In the genomic region with DNA sequence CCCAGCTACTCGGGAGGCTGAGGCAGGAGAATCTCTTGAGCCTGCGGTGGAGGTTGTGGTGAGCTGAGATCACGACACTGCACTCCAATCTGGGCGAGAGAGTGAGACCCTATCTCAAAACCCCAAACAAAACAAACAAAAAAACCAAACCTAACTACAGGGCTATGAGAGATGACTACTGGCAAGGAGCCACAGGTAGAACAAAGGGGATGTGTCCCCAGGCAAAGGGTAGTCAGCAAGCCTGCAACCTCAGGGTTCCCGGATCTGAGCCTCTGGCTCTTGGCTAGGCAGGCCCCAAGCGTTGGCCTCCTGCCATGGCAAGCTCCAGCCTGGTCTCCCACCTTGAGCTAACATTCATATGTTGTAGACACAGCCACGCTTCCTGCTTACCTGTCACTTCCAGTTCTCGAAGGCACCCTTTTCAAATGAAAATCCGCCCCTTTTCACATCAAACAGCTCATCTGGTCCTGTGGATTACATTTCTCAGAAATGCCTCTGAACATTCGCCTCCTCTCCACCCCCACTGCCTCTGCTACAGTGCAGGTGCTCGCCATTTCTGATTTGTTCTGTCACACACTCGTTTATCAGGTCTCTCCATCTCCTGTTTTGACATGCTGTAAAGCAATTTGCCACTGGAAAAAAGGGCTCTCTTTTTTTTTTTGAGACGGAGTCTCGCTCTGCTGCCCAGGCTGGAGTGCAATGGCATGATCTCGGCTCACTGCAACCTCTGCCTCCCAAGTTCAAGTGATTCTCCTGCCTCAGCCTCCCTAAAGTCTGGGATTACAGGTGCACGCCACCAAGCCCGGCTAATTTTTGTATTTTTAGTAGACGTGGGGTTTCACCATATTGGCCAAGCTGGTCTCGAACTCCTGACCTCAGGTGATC, we compare ENCODE assay signal across 7 cellular contexts. TPM values are rescaled to one million over a fixed set of nuclear protein-coding genes. Genes with fewer than 3 reads are reported as not detected.
DNase-seq lines count a peak whose midpoint lies in the region; ATAC-seq and TF ChIP-seq lines count a peak whose summit lies in the region.

No MANE protein-coding gene starts in this region.

- no peaks in the 10 kb centered on the region for H3K27me3 Mint-ChIP-seq in activated CD4-positive, alpha-beta T cell treated with anti-CD3 and anti-CD28 coated beads, Interleukin-2, amount 10 ng/mL, durations not matched to agents 24 days and 14 days

- TF ChIP-seq CTCF in epithelial cell of esophagus (IDR thresholded peaks at IDR 0.05; ENCODE audit: insufficient read depth, low read depth, low read length, missing control alignments) = no peak
- TF ChIP-seq CTCF in tibial artery (IDR thresholded peaks at IDR 0.05) = no peak

- in situ Hi-C loops in ACHN (cut with HindIII; ENCODE audit: low pct_ligation_motif_present, low pct_unique_long_range_greater_than_20kb, low sequenced_read_pairs) = no loop called here

- H3K36me3 ChIP-seq in tibial artery = no peaks in the 10 kb centered on the region

- H3K27me3 ChIP-seq in tibial artery = no peaks in the 10 kb centered on the region

- no peak for ATAC-seq in HG02610 (IDR thresholded peaks at IDR 0.05; ENCODE audit: unreplicated experiment)

- H3K36me3 Mint-ChIP-seq in activated CD4-positive, alpha-beta T cell treated with anti-CD3 and anti-CD28 coated beads, Interleukin-2, amount 10 ng/mL, durations not matched to agents 24 days and 14 days (ENCODE audit: low read depth) = peaks cover 21% of the 10 kb centered on the region

- peaks cover 7% of the 10 kb centered on the region for H3K9me3 Mint-ChIP-seq in activated CD4-positive, alpha-beta T cell treated with anti-CD3 and anti-CD28 coated beads, Interleukin-2, amount 10 ng/mL, durations not matched to agents 24 days and 14 days

- H3K4me1 ChIP-seq in tibial artery = no peaks in the 10 kb centered on the region

- H3K4me3 ChIP-seq in epithelial cell of esophagus (ENCODE audit: low read length) (no peak overlapping the region), tibial artery (no peak overlapping the region)

- H3K4me1 Mint-ChIP-seq in activated CD4-positive, alpha-beta T cell treated with anti-CD3 and anti-CD28 coated beads, Interleukin-2, amount 10 ng/mL, durations not matched to agents 24 days and 14 days = peaks cover 46% of the 10 kb centered on the region

- peak overlapping the region; percentile 74 for H3K4me3 Mint-ChIP-seq in activated CD4-positive, alpha-beta T cell treated with anti-CD3 and anti-CD28 coated beads, Interleukin-2, amount 10 ng/mL, durations not matched to agents 24 days and 14 days

- intact Hi-C loops in activated CD4-positive, alpha-beta T cell treated with anti-CD3 and anti-CD28 coated beads, Interleukin-2, amount 10 ng/mL, durations not matched to agents 24 days and 14 days (cut with micrococcal nuclease) = loop anchor here (1.0 to 10.0 kb wide), 2 partner anchors 13 to 48 kb away; no protein-coding TSS in a partner anchor
- intact Hi-C loops in tibial artery (cut with DNase I; ENCODE audit: low total_unique reads) = no loop called here

- peak overlapping the region; percentile 90 for H3K27ac Mint-ChIP-seq in activated CD4-positive, alpha-beta T cell treated with anti-CD3 and anti-CD28 coated beads, Interleukin-2, amount 10 ng/mL, durations not matched to agents 24 days and 14 days

- DNase-seq in NCI-H2029 treated with DMSO at 0.1 percent for 48 hours (lab: John Stamatoyannopoulos, UW) (peak; percentile 88), epithelial cell of esophagus (ENCODE audit: low read depth) (peak; percentile 88), ACHN (no peak), tibial artery (no peak)
- peak; percentile 93 for DNase-seq in activated CD4-positive, alpha-beta T cell treated with anti-CD3 and anti-CD28 coated beads, Interleukin-2, amount 10 ng/mL, durations not matched to agents 24 days and 14 days
- DNase-seq in stimulated activated CD4-positive, alpha-beta T cell treated with anti-CD3 and anti-CD28 coated beads, Interleukin-4, amount 100 ng/mL, for 48 hours (ENCODE audit: low read depth in 2 of 2) = peak; percentile 58 to 61

- H3K9me3 ChIP-seq in tibial artery = no peaks in the 10 kb centered on the region

- H3K27ac ChIP-seq in tibial artery = no peak overlapping the region

RNA-seq across cellular contexts. Expression of a gene that starts 13.1 kb away (rescaled TPM):
- total RNA-seq in activated CD4-positive, alpha-beta T cell treated with anti-CD3 and anti-CD28 coated beads, Interleukin-2, amount 10 ng/mL, durations not matched to agents 24 days and 14 days = 452 and 460 TPM in 2 replicates

Comparison
In these comparisons a context has a peak if more than half of its experiments do, and no peak if none do; other contexts are left out.
1. DNase-seq: peak in NCI-H2029 treated with DMSO at 0.1 percent for 48 hours (single experiment), activated CD4-positive, alpha-beta T cell treated with anti-CD3 and anti-CD28 coated beads, Interleukin-2, amount 10 ng/mL, durations not matched to agents 24 days and 14 days (single experiment), epithelial cell of esophagus (single experiment) and stimulated activated CD4-positive, alpha-beta T cell treated with anti-CD3 and anti-CD28 coated beads, Interleukin-4, amount 100 ng/mL, for 48 hours (2 of 2); none in ACHN (single experiment) and tibial artery (0 of 2).